Comparison of ENCODE assay signal across 8 cellular contexts in the genomic region with DNA sequence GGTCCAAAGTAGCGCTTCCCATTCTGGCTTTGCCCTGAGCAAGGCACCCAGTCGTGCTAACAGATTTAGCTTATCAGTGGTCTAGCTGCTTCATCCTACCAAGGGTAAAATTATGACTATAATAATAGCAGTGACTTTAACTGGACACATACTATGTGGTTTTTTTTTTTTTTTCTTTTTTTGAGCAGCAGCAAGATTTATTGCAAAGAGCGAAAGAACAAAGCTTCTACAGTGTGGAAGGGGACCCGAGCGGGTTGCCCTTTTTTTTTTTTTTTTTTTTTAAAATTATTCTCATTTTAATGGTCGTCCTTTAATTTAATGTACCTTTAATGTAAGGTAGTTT. TPM values are rescaled to one million over a fixed set of nuclear protein-coding genes. Genes with fewer than 3 reads are reported as not detected.
DNase-seq lines count a peak whose midpoint lies in the region; ATAC-seq, FAIRE-seq and TF ChIP-seq lines count a peak whose summit lies in the region.

No MANE protein-coding gene starts in this region.

- no peaks in the 10 kb centered on the region for H3K9me2 ChIP-seq in GM23338 (ENCODE audit: insufficient read depth)

- ATAC-seq in GM23338 = no peak
- no peak for ATAC-seq in gastroesophageal sphincter
- no peak for ATAC-seq in HG03039 (IDR thresholded peaks at IDR 0.05; ENCODE audit: unreplicated experiment)

- no peak for FAIRE-seq in H54 (lab: Jason Lieb, UNC)

- H2AFZ ChIP-seq in GM23338 = peak overlapping the region; percentile 81; the same call in 1 of the 2 replicates

- peaks cover 8% of the 10 kb centered on the region for H3K27me3 Mint-ChIP-seq in GM23338 (ENCODE audit: insufficient read depth, low read depth, poor library complexity)

- TF ChIP-seq EP300 in gastroesophageal sphincter (IDR thresholded peaks at IDR 0.05) = no peak

- 0 to 12% methylated on average over 3 to 5 of the region's 6 CpGs for WGBS in gastroesophageal sphincter (ENCODE audit: low coverage in 1 of 2), 2 donors

- H3K27ac ChIP-seq in GM23338 (ENCODE audit: low read depth) (peak overlapping the region; percentile 89), VCaP (peak overlapping the region; percentile 58), gastroesophageal sphincter (peak overlapping the region in 3 of 4 donors; percentile 79 to 87 (median 81))

- H4K20me1 ChIP-seq in GM23338 (replicated peaks; ENCODE audit: insufficient read depth) = no peaks in the 10 kb centered on the region

- H3K4me3 ChIP-seq in GM23338 (peak overlapping the region; percentile 77), gastroesophageal sphincter (peak overlapping the region; percentile 44 to 67), skeletal muscle satellite cell (ENCODE audit: low read length) (peak overlapping the region; percentile 74)

- H3K36me3 Mint-ChIP-seq in GM23338 (ENCODE audit: low read depth) = peaks cover 4% of the 10 kb centered on the region; the same call in 2 of the 3 replicates

- TF ChIP-seq POLR2A in gastroesophageal sphincter (IDR thresholded peaks at IDR 0.05) (no peak), H54 (IDR thresholded peaks at IDR 0.05; ENCODE audit: low read depth, low read length) (no peak)

- H3K27me3 ChIP-seq in GM23338 (ENCODE audit: insufficient read depth) (peaks cover 11% of the 10 kb centered on the region; the same call in 1 of the 2 replicates), gastroesophageal sphincter (no peaks in the 10 kb centered on the region), skeletal muscle satellite cell (ENCODE audit: control insufficient read depth, insufficient read depth, low read length) (peaks cover 16% of the 10 kb centered on the region)

- H3F3A ChIP-seq in GM23338 (replicated peaks; ENCODE audit: low read depth) = no peaks in the 10 kb centered on the region

- H3K4me1 ChIP-seq in GM23338 (ENCODE audit: insufficient read depth) (peaks cover 12% of the 10 kb centered on the region), gastroesophageal sphincter (peaks cover 0 to 30% (median 6%) of the 10 kb centered on the region in 3 donors), skeletal muscle satellite cell (ENCODE audit: control insufficient read depth, insufficient read depth, low read length) (no peaks in the 10 kb centered on the region)

- no peaks in the 10 kb centered on the region for H3K9me3 Mint-ChIP-seq in GM23338

- H3K4me2 ChIP-seq in GM23338 (peak overlapping the region; percentile 83), skeletal muscle satellite cell (ENCODE audit: low read length) (peak overlapping the region; percentile 83)

- peak overlapping the region; percentile 99 for H3K27ac Mint-ChIP-seq in GM23338

- peaks cover 12% of the 10 kb centered on the region; the same call in 1 of the 2 replicates for H3K36me3 ChIP-seq in GM23338 (ENCODE audit: insufficient read depth)
- H3K36me3 ChIP-seq in gastroesophageal sphincter = no peaks in the 10 kb centered on the region
- no peaks in the 10 kb centered on the region for H3K36me3 ChIP-seq in skeletal muscle satellite cell (ENCODE audit: insufficient read depth, low read length)

- TF ChIP-seq CTCF in GM23338 (conservative IDR thresholded peaks at IDR 0.05; ENCODE audit: low read depth in 2 of 2) (no peak), VCaP (conservative IDR thresholded peaks at IDR 0.05) (no peak), gastroesophageal sphincter (IDR thresholded peaks at IDR 0.05) (no peak)

- H3K4me1 Mint-ChIP-seq in GM23338 = peaks cover 14% of the 10 kb centered on the region; the same call in 2 of the 3 replicates

- H3K9me3 ChIP-seq in gastroesophageal sphincter (no peaks in the 10 kb centered on the region), skeletal muscle satellite cell (replicated peaks; ENCODE audit: low read length) (no peaks in the 10 kb centered on the region)

- H3K9ac ChIP-seq in skeletal muscle satellite cell (ENCODE audit: low read depth, low read length) = peak overlapping the region; percentile 69

- peaks cover 12% of the 10 kb centered on the region; the same call in 1 of the 2 replicates for H3K79me2 ChIP-seq in GM23338 (replicated peaks; ENCODE audit: insufficient read depth)

- DNase-seq in GM23338 (ENCODE audit: low spot score) = no peak
- DNase-seq in superior temporal gyrus (ENCODE audit: extremely low spot score) = no peak
- DNase-seq in H54 (ENCODE audit: insufficient read length, low spot score) = no peak
- DNase-seq in NCI-H82 (lab: John Stamatoyannopoulos, UW) = no peak

- peak overlapping the region; percentile 99 for H3K4me3 Mint-ChIP-seq in GM23338

TF ChIP-seq in GM23338, 12 proteins besides CTCF, POLR2A, EP300 and RAD21:
- TF ChIP-seq STAT1 (IDR thresholded peaks at IDR 0.05; ENCODE audit: unreplicated experiment) = no peak
- no peak for TF ChIP-seq NANOG (IDR thresholded peaks at IDR 0.05; ENCODE audit: borderline replicate concordance)
- no peak for TF ChIP-seq EZH2 (IDR thresholded peaks at IDR 0.05; ENCODE audit: low read depth, unreplicated experiment)
- TF ChIP-seq, protein P1, sequence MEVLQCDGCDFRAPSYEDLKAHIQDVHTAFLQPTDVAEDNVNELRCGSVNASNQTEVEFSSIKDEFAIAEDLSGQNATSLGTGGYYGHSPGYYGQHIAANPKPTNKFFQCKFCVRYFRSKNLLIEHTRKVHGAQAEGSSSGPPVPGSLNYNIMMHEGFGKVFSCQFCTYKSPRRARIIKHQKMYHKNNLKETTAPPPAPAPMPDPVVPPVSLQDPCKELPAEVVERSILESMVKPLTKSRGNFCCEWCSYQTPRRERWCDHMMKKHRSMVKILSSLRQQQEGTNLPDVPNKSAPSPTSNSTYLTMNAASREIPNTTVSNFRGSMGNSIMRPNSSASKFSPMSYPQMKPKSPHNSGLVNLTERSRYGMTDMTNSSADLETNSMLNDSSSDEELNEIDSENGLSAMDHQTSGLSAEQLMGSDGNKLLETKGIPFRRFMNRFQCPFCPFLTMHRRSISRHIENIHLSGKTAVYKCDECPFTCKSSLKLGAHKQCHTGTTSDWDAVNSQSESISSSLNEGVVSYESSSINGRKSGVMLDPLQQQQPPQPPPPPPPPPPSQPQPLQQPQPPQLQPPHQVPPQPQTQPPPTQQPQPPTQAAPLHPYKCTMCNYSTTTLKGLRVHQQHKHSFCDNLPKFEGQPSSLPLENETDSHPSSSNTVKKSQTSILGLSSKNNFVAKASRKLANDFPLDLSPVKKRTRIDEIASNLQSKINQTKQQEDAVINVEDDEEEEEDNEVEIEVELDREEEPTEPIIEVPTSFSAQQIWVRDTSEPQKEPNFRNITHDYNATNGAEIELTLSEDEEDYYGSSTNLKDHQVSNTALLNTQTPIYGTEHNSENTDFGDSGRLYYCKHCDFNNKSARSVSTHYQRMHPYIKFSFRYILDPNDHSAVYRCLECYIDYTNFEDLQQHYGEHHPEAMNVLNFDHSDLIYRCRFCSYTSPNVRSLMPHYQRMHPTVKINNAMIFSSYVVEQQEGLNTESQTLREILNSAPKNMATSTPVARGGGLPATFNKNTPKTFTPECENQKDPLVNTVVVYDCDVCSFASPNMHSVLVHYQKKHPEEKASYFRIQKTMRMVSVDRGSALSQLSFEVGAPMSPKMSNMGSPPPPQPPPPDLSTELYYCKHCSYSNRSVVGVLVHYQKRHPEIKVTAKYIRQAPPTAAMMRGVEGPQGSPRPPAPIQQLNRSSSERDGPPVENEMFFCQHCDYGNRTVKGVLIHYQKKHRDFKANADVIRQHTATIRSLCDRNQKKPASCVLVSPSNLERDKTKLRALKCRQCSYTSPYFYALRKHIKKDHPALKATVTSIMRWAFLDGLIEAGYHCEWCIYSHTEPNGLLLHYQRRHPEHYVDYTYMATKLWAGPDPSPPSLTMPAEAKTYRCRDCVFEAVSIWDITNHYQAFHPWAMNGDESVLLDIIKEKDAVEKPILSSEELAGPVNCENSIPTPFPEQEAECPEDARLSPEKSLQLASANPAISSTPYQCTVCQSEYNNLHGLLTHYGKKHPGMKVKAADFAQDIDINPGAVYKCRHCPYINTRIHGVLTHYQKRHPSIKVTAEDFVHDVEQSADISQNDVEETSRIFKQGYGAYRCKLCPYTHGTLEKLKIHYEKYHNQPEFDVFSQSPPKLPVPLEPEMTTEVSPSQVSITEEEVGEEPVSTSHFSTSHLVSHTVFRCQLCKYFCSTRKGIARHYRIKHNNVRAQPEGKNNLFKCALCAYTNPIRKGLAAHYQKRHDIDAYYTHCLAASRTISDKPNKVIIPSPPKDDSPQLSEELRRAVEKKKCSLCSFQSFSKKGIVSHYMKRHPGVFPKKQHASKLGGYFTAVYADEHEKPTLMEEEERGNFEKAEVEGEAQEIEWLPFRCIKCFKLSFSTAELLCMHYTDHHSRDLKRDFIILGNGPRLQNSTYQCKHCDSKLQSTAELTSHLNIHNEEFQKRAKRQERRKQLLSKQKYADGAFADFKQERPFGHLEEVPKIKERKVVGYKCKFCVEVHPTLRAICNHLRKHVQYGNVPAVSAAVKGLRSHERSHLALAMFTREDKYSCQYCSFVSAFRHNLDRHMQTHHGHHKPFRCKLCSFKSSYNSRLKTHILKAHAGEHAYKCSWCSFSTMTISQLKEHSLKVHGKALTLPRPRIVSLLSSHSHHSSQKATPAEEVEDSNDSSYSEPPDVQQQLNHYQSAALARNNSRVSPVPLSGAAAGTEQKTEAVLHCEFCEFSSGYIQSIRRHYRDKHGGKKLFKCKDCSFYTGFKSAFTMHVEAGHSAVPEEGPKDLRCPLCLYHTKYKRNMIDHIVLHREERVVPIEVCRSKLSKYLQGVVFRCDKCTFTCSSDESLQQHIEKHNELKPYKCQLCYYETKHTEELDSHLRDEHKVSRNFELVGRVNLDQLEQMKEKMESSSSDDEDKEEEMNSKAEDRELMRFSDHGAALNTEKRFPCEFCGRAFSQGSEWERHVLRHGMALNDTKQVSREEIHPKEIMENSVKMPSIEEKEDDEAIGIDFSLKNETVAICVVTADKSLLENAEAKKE (CRISPR knock-in tag; IDR thresholded peaks at IDR 0.05) = no peak

RNA-seq across cellular contexts. Expression of gene HELB, which starts 0.5 kb away (rescaled TPM):
- total RNA-seq in GM23338 (2014; rRNA removed; shearing (Covaris generic)) = 11.9 and 18.2 TPM in 2 replicates
- polyA plus RNA-seq in GM23338 (2016; fragmentation: Nextera tagmentation; extraction: Ambion mirVana) = 2.7 and 3.1 TPM in 2 replicates
- total RNA-seq in gastroesophageal sphincter = 1 to 10 TPM in 3 of 4 donors, under 1 TPM in 1; 0.78 to 3.0 (median 1.5) TPM
- 2.0 and 2.3 TPM in 2 replicates for total RNA-seq in skeletal muscle satellite cell (2012; rRNA removed)
